Comparison of ENCODE assay signal across 8 cellular contexts in the genomic region with DNA sequence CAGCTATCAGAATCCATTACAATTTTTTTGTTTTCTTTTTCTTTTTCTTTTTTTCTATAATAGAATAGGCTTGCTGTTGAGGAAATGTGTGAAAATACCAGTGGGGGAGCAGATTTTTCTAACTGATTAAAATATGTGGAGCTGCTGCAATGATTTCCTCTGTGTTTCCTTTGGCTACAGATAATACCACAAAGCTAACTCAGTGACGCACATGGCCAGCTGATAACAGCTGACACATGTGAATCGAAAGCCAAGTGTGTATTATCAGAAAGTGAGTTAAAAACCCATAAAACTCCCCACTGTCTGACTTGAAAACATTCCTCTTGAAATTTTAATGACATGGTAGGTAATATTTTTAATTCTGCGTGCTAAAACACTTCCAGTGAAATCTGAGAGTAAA.
DNase-seq lines count a peak whose midpoint lies in the region; ATAC-seq and TF ChIP-seq lines count a peak whose summit lies in the region.

No MANE protein-coding gene starts in this region.

- H3K4me3 ChIP-seq in foreskin fibroblast (ENCODE audit: low read depth in 1 of 2, low read length in 2 of 2) = no peak overlapping the region
- no peak overlapping the region for H3K4me3 ChIP-seq in testis
- no peak overlapping the region for H3K4me3 ChIP-seq in colonic mucosa

- no peaks in the 10 kb centered on the region for H3K4me1 ChIP-seq in testis
- H3K4me1 ChIP-seq in colonic mucosa = no peaks in the 10 kb centered on the region

- DNase-seq in CD4-positive, alpha-beta T cell = peak in 5 of 10 experiments; percentile 1 to 33 (median 11)
- DNase-seq in foreskin fibroblast (peak; percentile 33 to 77), testis (peak; percentile 75), COR-L47 (lab: John Stamatoyannopoulos, UW) (no peak), colonic mucosa (no peak), middle frontal gyrus (ENCODE audit: extremely low spot score, low spot score) (no peak)

- WGBS in testis, 2 donors = 19 to 33% methylated on average over 3 of the region's 3 CpGs

- intact Hi-C loops in CD4-positive, alpha-beta T cell (cut with DNase I, micrococcal nuclease) = no loop called here
- intact Hi-C loops in testis (cut with DNase I; ENCODE audit: low total_unique reads) = no loop called here
- intact Hi-C loops in colonic mucosa (cut with DNase I) = no loop called here

- TF ChIP-seq POLR2A in testis (IDR thresholded peaks at IDR 0.05) = no peak

- peaks cover 3% of the 10 kb centered on the region for H3K27me3 Mint-ChIP-seq in CD4-positive, alpha-beta T cell
- H3K27me3 Mint-ChIP-seq in T-helper 1 cell treated with Interleukin-12 subunit alpha and Interleukin-12 subunit beta and Interleukin-4 antibody, amounts not matched to agents 30 μg/mL and 1 μg/mL, for 36 hours (ENCODE audit: low read depth) = peaks cover 3% of the 10 kb centered on the region

- no peaks in the 10 kb centered on the region for H3K27me3 ChIP-seq in CD4-positive, alpha-beta T cell (ENCODE audit: control insufficient read depth, insufficient read depth, low read length)
- no peaks in the 10 kb centered on the region for H3K27me3 ChIP-seq in testis
- H3K27me3 ChIP-seq in colonic mucosa = no peaks in the 10 kb centered on the region

- peaks cover 15% of the 10 kb centered on the region for H3K4me1 Mint-ChIP-seq in CD4-positive, alpha-beta T cell (ENCODE audit: low read depth)
- H3K4me1 Mint-ChIP-seq in T-helper 1 cell treated with Interleukin-12 subunit alpha and Interleukin-12 subunit beta and Interleukin-4 antibody, amounts not matched to agents 30 μg/mL and 1 μg/mL, for 36 hours (ENCODE audit: low read depth) = peaks cover 60% of the 10 kb centered on the region

- no peak overlapping the region for H3K9ac ChIP-seq in colonic mucosa (ENCODE audit: low read depth in 2 of 2, low read length in 2 of 2)

- no peak overlapping the region for H3K27ac Mint-ChIP-seq in CD4-positive, alpha-beta T cell
- H3K27ac Mint-ChIP-seq in T-helper 1 cell treated with Interleukin-12 subunit alpha and Interleukin-12 subunit beta and Interleukin-4 antibody, amounts not matched to agents 30 μg/mL and 1 μg/mL, for 36 hours = peak overlapping the region; percentile 86

- CTCF ChIA-PET in CD4-positive, alpha-beta T cell (lab: Charles Lee) = interaction anchor here (0.8 to 1.4 kb wide), 2 partner anchors 9 to 13 kb away, joined by 3 read pairs; no protein-coding TSS in a partner anchor

- no peaks in the 10 kb centered on the region for H3K36me3 Mint-ChIP-seq in CD4-positive, alpha-beta T cell (ENCODE audit: low read depth)
- peaks cover 41% of the 10 kb centered on the region for H3K36me3 Mint-ChIP-seq in T-helper 1 cell treated with Interleukin-12 subunit alpha and Interleukin-12 subunit beta and Interleukin-4 antibody, amounts not matched to agents 30 μg/mL and 1 μg/mL, for 36 hours (ENCODE audit: low read depth)

- H3K36me3 ChIP-seq in testis (ENCODE audit: low read depth, missing control alignments) (no peaks in the 10 kb centered on the region), colonic mucosa (no peaks in the 10 kb centered on the region)

- H3K9me3 ChIP-seq in CD4-positive, alpha-beta T cell (ENCODE audit: control insufficient read depth, low read length) = no peaks in the 10 kb centered on the region
- H3K9me3 ChIP-seq in testis (no peaks in the 10 kb centered on the region), colonic mucosa (no peaks in the 10 kb centered on the region)

- no peak for TF ChIP-seq CTCF in CD4-positive, alpha-beta T cell (IDR thresholded peaks at IDR 0.05)
- TF ChIP-seq CTCF in foreskin fibroblast (IDR thresholded peaks at IDR 0.05; ENCODE audit: low read depth, low read length) (no peak), testis (IDR thresholded peaks at IDR 0.05) (no peak), colonic mucosa (IDR thresholded peaks at IDR 0.05) (no peak)

- H3K27ac ChIP-seq in CD4-positive, alpha-beta T cell (ENCODE audit: low read depth, low read length) = no peak overlapping the region
- H3K27ac ChIP-seq in testis = no peak overlapping the region
- H3K27ac ChIP-seq in colonic mucosa = no peak overlapping the region

- peak; percentile 89 for ATAC-seq in CD4-positive, alpha-beta T cell (ENCODE audit: poor library complexity)
- ATAC-seq in GM21528 (IDR thresholded peaks at IDR 0.05; ENCODE audit: low FRiP score, unreplicated experiment) = peak; percentile 58

- peak overlapping the region; percentile 30 for H3K4me3 Mint-ChIP-seq in CD4-positive, alpha-beta T cell
- H3K4me3 Mint-ChIP-seq in T-helper 1 cell treated with Interleukin-12 subunit alpha and Interleukin-12 subunit beta and Interleukin-4 antibody, amounts not matched to agents 30 μg/mL and 1 μg/mL, for 36 hours = peak overlapping the region; percentile 13

- POLR2A ChIA-PET in CD4-positive, alpha-beta T cell (lab: Charles Lee) = interaction anchor here (0.6 to 1.8 kb wide), 4 partner anchors 14 to 1906 kb away, joined by 3 to 6 read pairs (median 3); a partner anchor contains a TSS

- H3K9me3 Mint-ChIP-seq in CD4-positive, alpha-beta T cell = no peaks in the 10 kb centered on the region
- H3K9me3 Mint-ChIP-seq in T-helper 1 cell treated with Interleukin-12 subunit alpha and Interleukin-12 subunit beta and Interleukin-4 antibody, amounts not matched to agents 30 μg/mL and 1 μg/mL, for 36 hours = peaks cover 27% of the 10 kb centered on the region

Comparison
In these comparisons a context has a peak if more than half of its experiments do, and no peak if none do; other contexts are left out.
1. DNase-seq: peak in foreskin fibroblast (2 of 2) and testis (single experiment); none in COR-L47 (single experiment), colonic mucosa (single experiment) and middle frontal gyrus (single experiment).